ENCODE assay signal across 9 cellular contexts in the genomic region with DNA sequence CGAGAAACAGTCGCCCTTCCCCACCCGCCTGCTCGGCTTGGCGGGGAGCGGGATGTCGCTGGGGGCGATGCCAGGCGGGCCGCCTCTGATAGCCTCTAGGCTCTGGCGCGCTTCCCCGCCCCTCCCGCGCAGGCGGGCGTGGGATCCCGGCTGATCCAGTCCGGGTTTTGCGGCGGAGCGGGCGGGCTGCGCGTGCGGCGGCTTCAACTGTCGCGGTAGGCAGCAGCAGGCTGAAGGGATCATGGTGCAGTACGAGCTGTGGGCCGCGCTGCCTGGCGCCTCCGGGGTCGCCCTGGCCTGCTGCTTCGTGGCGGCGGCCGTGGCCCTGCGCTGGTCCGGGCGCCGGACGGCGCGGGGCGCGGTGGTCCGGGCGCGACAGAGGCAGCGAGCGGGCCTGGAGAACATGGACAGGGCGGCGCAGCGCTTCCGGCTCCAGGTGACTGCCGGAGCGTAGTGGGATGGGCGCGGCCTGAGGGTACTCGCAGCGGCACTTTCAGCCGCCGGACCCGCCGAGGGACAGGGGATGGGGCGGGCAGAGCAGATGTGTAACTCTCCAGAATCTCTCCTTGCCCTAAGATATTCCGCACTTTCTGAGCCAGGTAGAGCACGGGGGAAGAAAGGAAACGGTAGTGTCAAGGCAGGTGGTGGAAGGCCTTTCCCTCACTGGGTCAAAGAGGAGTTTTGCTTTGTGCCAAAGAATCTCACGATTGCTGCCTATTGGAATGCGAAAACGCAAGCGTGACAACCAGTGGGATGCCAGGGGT. TPM values are rescaled to one million over a fixed set of nuclear protein-coding genes. Genes with fewer than 3 reads are reported as not detected.
DNase-seq lines count a peak whose midpoint lies in the region; ATAC-seq, FAIRE-seq and TF ChIP-seq lines count a peak whose summit lies in the region.
"Had no signal": no experiment of that assay in that cellular context is flagged by ENCODE, and none has a peak within 500 bp of the region (broad histone marks: within the 10 kb centered on the region; RNA-seq: fewer than 3 reads in every experiment).

A gene (plus strand): TSS at position 210 of the 764 bp plus-strand sequence. CDS start 32 bp downstream, at position 242.

- POLR2A ChIA-PET in A549 (lab: Yijun Ruan, JAX) = no interaction called here
- POLR2A ChIA-PET in activated CD4-positive, alpha-beta T cell treated with anti-CD3 and anti-CD28 coated beads, Interleukin-2, amount 10 ng/mL, durations not matched to agents 7 days and 5 days (lab: Charles Lee) = no interaction called here

- H3K27ac Mint-ChIP-seq in activated CD4-positive, alpha-beta T cell treated with anti-CD3 and anti-CD28 coated beads, Interleukin-2, amount 10 ng/mL, durations not matched to agents 7 days and 5 days = peak within 1 kb of the TSS; percentile 78

- TF ChIP-seq RAD21 in A549 (conservative IDR thresholded peaks at IDR 0.05 in 1 of 2, IDR thresholded peaks at IDR 0.05 in 1 of 2) = no peak
- no peak for TF ChIP-seq RAD21 in liver (IDR thresholded peaks at IDR 0.05)

- H3K27ac ChIP-seq in A549 (peak within 1 kb of the TSS in 1 of 2 experiments; percentile 62; a peak in 2 of 6 replicates), liver (ENCODE audit: low read depth in 1 of 2, low read length in 2 of 2) (peak within 1 kb of the TSS; percentile 78 to 86)
- H3K27ac ChIP-seq: epithelial cell of prostate had no signal

- no peak for TF ChIP-seq POLR2A in A549 (IDR thresholded peaks at IDR 0.05; ENCODE audit: low read length)

- H3K9me3 Mint-ChIP-seq in activated CD4-positive, alpha-beta T cell treated with anti-CD3 and anti-CD28 coated beads, Interleukin-2, amount 10 ng/mL, durations not matched to agents 7 days and 5 days = peaks cover 16% of the 10 kb centered on the region

- peaks cover 18% of the 10 kb centered on the region for H3K9me3 ChIP-seq in A549
- peaks cover 0 to 6% (median 2%) of the 10 kb centered on the region in 4 donors for H3K9me3 ChIP-seq in liver (ENCODE audit: control insufficient read depth in 4 of 4, low read length in 3 of 4)

- H3K4me2 ChIP-seq in A549 = peak within 1 kb of the TSS; percentile 61

- H3K36me3 Mint-ChIP-seq in activated CD4-positive, alpha-beta T cell treated with anti-CD3 and anti-CD28 coated beads, Interleukin-2, amount 10 ng/mL, durations not matched to agents 7 days and 5 days (ENCODE audit: low read depth) = peaks cover 11% of the 10 kb centered on the region

- peaks cover 10% of the 10 kb centered on the region for H3K27me3 Mint-ChIP-seq in activated CD4-positive, alpha-beta T cell treated with anti-CD3 and anti-CD28 coated beads, Interleukin-2, amount 10 ng/mL, durations not matched to agents 7 days and 5 days

- CTCF ChIA-PET in A549 (lab: Yijun Ruan, JAX) = interaction anchor here (1.5 to 1.9 kb wide), 2 partner anchors 12 to 48 kb away, joined by 3 to 5 read pairs; no protein-coding TSS in a partner anchor
- CTCF ChIA-PET in activated CD4-positive, alpha-beta T cell treated with anti-CD3 and anti-CD28 coated beads, Interleukin-2, amount 10 ng/mL, durations not matched to agents 7 days and 5 days (lab: Charles Lee) = no interaction called here

- peak; percentile 71 to 81; a peak in 5 of 6 replicates for ATAC-seq in A549
- ATAC-seq in HG02623 (IDR thresholded peaks at IDR 0.05; ENCODE audit: unreplicated experiment) = no peak
- ATAC-seq in GM21717 (IDR thresholded peaks at IDR 0.05; ENCODE audit: unreplicated experiment) = no peak

- peak within 1 kb of the TSS; percentile 12 to 30 for H3K9ac ChIP-seq in liver (ENCODE audit: low read depth in 1 of 2, low read length in 2 of 2)

- peak within 1 kb of the TSS; percentile 69 for H3K4me3 Mint-ChIP-seq in activated CD4-positive, alpha-beta T cell treated with anti-CD3 and anti-CD28 coated beads, Interleukin-2, amount 10 ng/mL, durations not matched to agents 7 days and 5 days

- no peak for TF ChIP-seq EP300 in A549 (IDR thresholded peaks at IDR 0.05)

- 46% methylated on average over 31 of the region's 75 CpGs for whole genome bisulfite sequencing in A549 (ENCODE audit: missing lambda C conversion rate)
- 4% methylated on average over 75 of the region's 75 CpGs for WGBS in liver

- H3K36me3 ChIP-seq in liver (ENCODE audit: control insufficient read depth in 4 of 4, insufficient read depth in 3 of 4, low read depth in 1 of 4, low read length in 3 of 4) = no peaks in the 10 kb centered on the region

- no peak for TF ChIP-seq CTCF in A549 (IDR thresholded peaks at IDR 0.05)
- TF ChIP-seq CTCF in HFF-Myc (IDR thresholded peaks at IDR 0.05; ENCODE audit: low read depth, low read length, missing control alignments) = no peak
- no peak for TF ChIP-seq CTCF in liver (IDR thresholded peaks at IDR 0.05; ENCODE audit: low read depth, low read length, missing input control)

- no peak for FAIRE-seq in A549 (lab: Jason Lieb, UNC)

- DNase-seq in A549 (ENCODE audit: low read depth in 1 of 2, low spot score in 1 of 2) (no peak), HFF-Myc (ENCODE audit: extremely low read depth, low read depth) (no peak), dermis microvascular lymphatic vessel endothelial cell (ENCODE audit: low read depth in 2 of 2) (peak; percentile 12 to 21)
- peak; percentile 55 for DNase-seq in activated CD4-positive, alpha-beta T cell treated with anti-CD3 and anti-CD28 coated beads, Interleukin-2, amount 10 ng/mL, durations not matched to agents 7 days and 5 days
- DNase-seq in stimulated activated CD4-positive, alpha-beta T cell treated with anti-CD3 and anti-CD28 coated beads, Interleukin-2, amount 100 ng/mL, for 48 hours = peak; percentile 40 to 48

- H3K4me1 ChIP-seq in A549 = no peaks in the 10 kb centered on the region
- peaks cover 5 to 19% (median 12%) of the 10 kb centered on the region in 4 donors for H3K4me1 ChIP-seq in liver (ENCODE audit: control insufficient read depth in 4 of 4, insufficient read depth in 4 of 4, low read length in 3 of 4)

- peaks cover 9% of the 10 kb centered on the region for H3K4me1 Mint-ChIP-seq in activated CD4-positive, alpha-beta T cell treated with anti-CD3 and anti-CD28 coated beads, Interleukin-2, amount 10 ng/mL, durations not matched to agents 7 days and 5 days

- no peaks in the 10 kb centered on the region for H3K27me3 ChIP-seq in liver (ENCODE audit: control insufficient read depth in 4 of 4, insufficient read depth in 4 of 4, low read length in 3 of 4)

- peak within 1 kb of the TSS; percentile 36 for H3K4me3 ChIP-seq in A549
- H3K4me3 ChIP-seq in HFF-Myc (replicated peaks; ENCODE audit: low read depth, low read length) = peak within 1 kb of the TSS; percentile 42
- H3K4me3 ChIP-seq in liver (ENCODE audit: low read depth in 1 of 3, low read length in 3 of 3) = peak within 1 kb of the TSS; percentile 88 to 89 (median 88)

TF ChIP-seq in A549, 52 proteins besides CTCF, POLR2A, EP300 and RAD21:
- TF ChIP-seq, protein P1, sequence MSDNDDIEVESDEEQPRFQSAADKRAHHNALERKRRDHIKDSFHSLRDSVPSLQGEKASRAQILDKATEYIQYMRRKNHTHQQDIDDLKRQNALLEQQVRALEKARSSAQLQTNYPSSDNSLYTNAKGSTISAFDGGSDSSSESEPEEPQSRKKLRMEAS (IDR thresholded peaks at IDR 0.05) = peak; percentile 86
- TF ChIP-seq RARB (CRISPR knock-in tag; IDR thresholded peaks at IDR 0.05) (no peak), RCOR1 (IDR thresholded peaks at IDR 0.05; ENCODE audit: low read depth, low read length) (no peak), JUNB (IDR thresholded peaks at IDR 0.05) (no peak)
- TF ChIP-seq, protein P2, sequence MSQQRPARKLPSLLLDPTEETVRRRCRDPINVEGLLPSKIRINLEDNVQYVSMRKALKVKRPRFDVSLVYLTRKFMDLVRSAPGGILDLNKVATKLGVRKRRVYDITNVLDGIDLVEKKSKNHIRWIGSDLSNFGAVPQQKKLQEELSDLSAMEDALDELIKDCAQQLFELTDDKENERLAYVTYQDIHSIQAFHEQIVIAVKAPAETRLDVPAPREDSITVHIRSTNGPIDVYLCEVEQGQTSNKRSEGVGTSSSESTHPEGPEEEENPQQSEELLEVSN (IDR thresholded peaks at IDR 0.05; ENCODE audit: borderline replicate concordance, low read depth) = peak; percentile 87

TF ChIP-seq in liver, 16 proteins besides CTCF, POLR2A, EP300 and RAD21 (continues in another document):
- TF ChIP-seq FOXA2 (IDR thresholded peaks at IDR 0.05) (no peak), HNF4G (IDR thresholded peaks at IDR 0.05) (peak; percentile 72), RXRA (IDR thresholded peaks at IDR 0.05) (peak; percentile 64 to 74)
- TF ChIP-seq, protein P3, sequence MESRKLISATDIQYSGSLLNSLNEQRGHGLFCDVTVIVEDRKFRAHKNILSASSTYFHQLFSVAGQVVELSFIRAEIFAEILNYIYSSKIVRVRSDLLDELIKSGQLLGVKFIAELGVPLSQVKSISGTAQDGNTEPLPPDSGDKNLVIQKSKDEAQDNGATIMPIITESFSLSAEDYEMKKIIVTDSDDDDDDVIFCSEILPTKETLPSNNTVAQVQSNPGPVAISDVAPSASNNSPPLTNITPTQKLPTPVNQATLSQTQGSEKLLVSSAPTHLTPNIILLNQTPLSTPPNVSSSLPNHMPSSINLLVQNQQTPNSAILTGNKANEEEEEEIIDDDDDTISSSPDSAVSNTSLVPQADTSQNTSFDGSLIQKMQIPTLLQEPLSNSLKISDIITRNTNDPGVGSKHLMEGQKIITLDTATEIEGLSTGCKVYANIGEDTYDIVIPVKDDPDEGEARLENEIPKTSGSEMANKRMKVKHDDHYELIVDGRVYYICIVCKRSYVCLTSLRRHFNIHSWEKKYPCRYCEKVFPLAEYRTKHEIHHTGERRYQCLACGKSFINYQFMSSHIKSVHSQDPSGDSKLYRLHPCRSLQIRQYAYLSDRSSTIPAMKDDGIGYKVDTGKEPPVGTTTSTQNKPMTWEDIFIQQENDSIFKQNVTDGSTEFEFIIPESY (IDR thresholded peaks at IDR 0.05) = no peak

RNA-seq across cellular contexts. Expression of the gene that starts here (rescaled TPM):
- polyA plus RNA-seq in A549 (2011; rRNA removed) = 0.66 and 1.2 TPM in 2 replicates
- 1.00 and 1.2 TPM in 2 replicates for polyA plus RNA-seq in A549 (2012; cell fraction: cytosol; rRNA removed)
- polyA plus RNA-seq in A549 (2012; cell fraction: nucleus; rRNA removed) = 8.3 and 10.3 TPM in 2 replicates
- 0.98 to 1.3 TPM (median 1.2 TPM) in 3 replicates for polyA plus RNA-seq in A549 (2017; fragmentation: RNase III; extraction: RNeasy Plus Mini Kit Qiagen cat#74134 plus additional on column Dnase treatment)
- polyA minus RNA-seq in A549 (2011; rRNA and poly(A)+ RNA removed) = 1.2 and 1.8 TPM in 2 replicates
- 1 to 10 TPM; 6.1 to 7.6 TPM for total RNA-seq in activated CD4-positive, alpha-beta T cell treated with anti-CD3 and anti-CD28 coated beads, Interleukin-2, amount 10 ng/mL, durations not matched to agents 7 days and 5 days
- total RNA-seq in dermis microvascular lymphatic vessel endothelial cell = 0.64 and 1.1 TPM in 2 replicates
- 10 to 100 TPM in 1 of 2 donors, 1 to 10 TPM in 1; 4.3 to 41.5 TPM for total RNA-seq in liver
- 10 to 100 TPM; 17.8 to 26.5 TPM for polyA plus RNA-seq in liver

Comparison
In these comparisons a context has a peak if more than half of its experiments do, and no peak if none do; other contexts are left out.
1. ATAC-seq: peak in A549 (2 of 2); none in HG02623 (single experiment) and GM21717 (single experiment).
2. DNase-seq: peak in activated CD4-positive, alpha-beta T cell treated with anti-CD3 and anti-CD28 coated beads, Interleukin-2, amount 10 ng/mL, durations not matched to agents 7 days and 5 days (single experiment), dermis microvascular lymphatic vessel endothelial cell (2 of 2) and stimulated activated CD4-positive, alpha-beta T cell treated with anti-CD3 and anti-CD28 coated beads, Interleukin-2, amount 100 ng/mL, for 48 hours (2 of 2); none in A549 (0 of 2) and HFF-Myc (single experiment).
3. H3K4me3 ChIP-seq: peak in every context shown above with its lines; median percentile 88 in liver; 42 in HFF-Myc; 36 in A549.